Comparison of ENCODE assay signal across 11 cellular contexts in the genomic region with DNA sequence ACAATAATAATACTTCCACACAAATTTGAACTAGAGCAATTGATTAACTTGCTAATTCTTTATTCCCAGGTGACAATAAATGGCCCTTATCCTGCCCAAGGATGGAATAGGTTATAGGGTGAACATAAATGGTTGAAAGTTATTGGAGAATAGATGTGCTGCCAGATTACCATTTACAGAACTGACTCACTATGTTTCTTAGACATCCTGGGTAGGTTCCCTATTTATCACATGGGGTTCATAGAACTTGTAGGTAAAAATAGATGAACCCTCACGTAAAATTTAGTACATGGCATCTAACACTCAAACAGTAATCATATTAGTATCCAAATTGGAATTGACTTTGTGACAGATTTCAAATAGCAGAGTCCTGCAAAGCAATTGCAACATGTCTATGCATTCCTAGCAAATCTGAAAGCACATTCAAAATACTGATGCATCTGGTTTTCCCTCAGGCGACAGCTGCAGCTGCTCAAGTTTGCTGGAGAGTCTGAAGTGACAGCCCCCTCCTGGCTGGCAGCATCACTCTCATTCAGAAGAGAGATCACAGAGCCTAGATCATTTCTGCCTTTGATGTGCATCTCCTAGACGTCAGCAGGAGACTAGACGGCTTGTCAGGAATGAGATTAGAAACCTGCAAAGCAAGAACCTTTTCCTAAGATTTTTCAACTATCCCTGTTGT.
DNase-seq lines count a peak whose midpoint lies in the region; ATAC-seq and TF ChIP-seq lines count a peak whose summit lies in the region.
"Had no signal": no experiment of that assay in that cellular context is flagged by ENCODE, and none has a peak within 500 bp of the region (broad histone marks: within the 10 kb centered on the region; RNA-seq: fewer than 3 reads in every experiment).

No MANE protein-coding gene starts in this region.

- TF ChIP-seq CTCF in esophagus squamous epithelium (IDR thresholded peaks at IDR 0.05) (no peak), ovary (IDR thresholded peaks at IDR 0.05) (no peak)

- peak overlapping the region; percentile 30 to 60 for H3K4me3 Mint-ChIP-seq in stimulated activated naive CD8-positive, alpha-beta T cell treated with anti-CD3 and anti-CD28 coated beads, Interleukin-15, amount 100 ng/mL, for 72 hours
- H3K4me3 Mint-ChIP-seq: dendritic cell treated with granulocyte-macrophage colony-stimulating factor and Interleukin-4, amounts not matched to agents 40 ng/mL and 50 ng/mL, for 4 days had no signal

- no peaks in the 10 kb centered on the region for H3K9me3 Mint-ChIP-seq in stimulated activated naive CD8-positive, alpha-beta T cell treated with anti-CD3 and anti-CD28 coated beads, Interleukin-15, amount 100 ng/mL, for 72 hours
- H3K9me3 Mint-ChIP-seq: dendritic cell treated with granulocyte-macrophage colony-stimulating factor and Interleukin-4, amounts not matched to agents 40 ng/mL and 50 ng/mL, for 4 days had no signal

- TF ChIP-seq POLR2A in esophagus squamous epithelium (IDR thresholded peaks at IDR 0.05) (no peak), ovary (IDR thresholded peaks at IDR 0.05) (no peak)

- ATAC-seq in stimulated activated naive CD8-positive, alpha-beta T cell treated with anti-CD3 and anti-CD28 coated beads, Interleukin-15, amount 100 ng/mL, for 72 hours, result no peak
- ATAC-seq in stimulated activated naive CD8-positive, alpha-beta T cell treated with anti-CD3 and anti-CD28 coated beads, Interleukin-15, Interleukin-2, amounts not matched to agents 100 U/mL and 50 U/mL, for 24 hours, result no peak
- no peak for ATAC-seq in HG02571 (IDR thresholded peaks at IDR 0.05; ENCODE audit: unreplicated experiment)

- H3K4me1 ChIP-seq in esophagus squamous epithelium (peaks cover 12 to 25% (median 14%) of the 10 kb centered on the region in 3 donors), ovary (ENCODE audit: insufficient read depth) (no peaks in the 10 kb centered on the region)

- DNase-seq in stimulated activated naive CD8-positive, alpha-beta T cell treated with anti-CD3 and anti-CD28 coated beads, Interleukin-15, amount 100 ng/mL, for 72 hours, result no peak
- DNase-seq in stimulated activated naive CD8-positive, alpha-beta T cell treated with anti-CD3 and anti-CD28 coated beads, Interleukin-15, Interleukin-2, amounts not matched to agents 100 U/mL and 50 U/mL, for 24 hours, result no peak
- DNase-seq in MG63 (peak; percentile 5), esophagus squamous epithelium (lab: John Stamatoyannopoulos, UW) (no peak), NCI-H510A treated with DMSO at 0.1 percent for 48 hours (lab: John Stamatoyannopoulos, UW) (no peak), ovary (no peak), DMS53 treated with DMSO at 0.1 percent for 48 hours (lab: John Stamatoyannopoulos, UW; ENCODE audit: unreplicated experiment) (no peak)
- DNase-seq: NCI-H2029 had no signal

- H3K27ac ChIP-seq in esophagus squamous epithelium (peak overlapping the region in 3 of 4 donors; percentile 33 to 60 (median 43)), ovary (no peak overlapping the region)

- no peak overlapping the region for H3K4me3 ChIP-seq in MG63
- H3K4me3 ChIP-seq in esophagus squamous epithelium, result no peak overlapping the region
- H3K4me3 ChIP-seq in ovary, result no peak overlapping the region
- H3K4me3 ChIP-seq: HAP-1 had no signal

- no peaks in the 10 kb centered on the region for H3K36me3 ChIP-seq in MG63
- no peaks in the 10 kb centered on the region for H3K36me3 ChIP-seq in esophagus squamous epithelium
- no peaks in the 10 kb centered on the region for H3K36me3 ChIP-seq in ovary
- H3K36me3 ChIP-seq: HAP-1 had no signal

- H3K27me3 ChIP-seq in MG63 (no peaks in the 10 kb centered on the region), esophagus squamous epithelium (no peaks in the 10 kb centered on the region), ovary (no peaks in the 10 kb centered on the region)

- 15 to 20% methylated on average over 2 to 4 of the region's 4 CpGs for WGBS in esophagus squamous epithelium, 2 donors
- 34 to 49% (median 45%) methylated on average over 4 of the region's 4 CpGs for WGBS in ovary, 3 donors

- no peaks in the 10 kb centered on the region; the same call in 1 of the 2 replicates for H3K9me3 ChIP-seq in MG63
- no peaks in the 10 kb centered on the region for H3K9me3 ChIP-seq in esophagus squamous epithelium
- H3K9me3 ChIP-seq in ovary, result no peaks in the 10 kb centered on the region
- H3K9me3 ChIP-seq: HAP-1 had no signal

- TF ChIP-seq EP300 in ovary (IDR thresholded peaks at IDR 0.05), result no peak

- H3K27ac Mint-ChIP-seq in stimulated activated naive CD8-positive, alpha-beta T cell treated with anti-CD3 and anti-CD28 coated beads, Interleukin-15, amount 100 ng/mL, for 72 hours, result peak overlapping the region in 1 of 2 donors; percentile 92
- H3K27ac Mint-ChIP-seq: dendritic cell treated with granulocyte-macrophage colony-stimulating factor and Interleukin-4, amounts not matched to agents 40 ng/mL and 50 ng/mL, for 4 days had no signal

- H3K27me3 Mint-ChIP-seq in stimulated activated naive CD8-positive, alpha-beta T cell treated with anti-CD3 and anti-CD28 coated beads, Interleukin-15, amount 100 ng/mL, for 72 hours, result peaks cover 21% of the 10 kb centered on the region
- H3K27me3 Mint-ChIP-seq: dendritic cell treated with granulocyte-macrophage colony-stimulating factor and Interleukin-4, amounts not matched to agents 40 ng/mL and 50 ng/mL, for 4 days had no signal

- intact Hi-C loops in esophagus squamous epithelium (cut with DNase I), result no loop called here
- intact Hi-C loops in ovary (cut with DNase I), result no loop called here

- H3K4me1 Mint-ChIP-seq in stimulated activated naive CD8-positive, alpha-beta T cell treated with anti-CD3 and anti-CD28 coated beads, Interleukin-15, amount 100 ng/mL, for 72 hours, result peaks cover 13% of the 10 kb centered on the region

Comparison
In these comparisons a context has a peak if more than half of its experiments do, and no peak if none do; other contexts are left out.
1. H3K27ac ChIP-seq: peak in esophagus squamous epithelium (3 of 4); none in ovary (0 of 2).